Comparison of ENCODE assay signal across 1 cellular context in the genomic region with DNA sequence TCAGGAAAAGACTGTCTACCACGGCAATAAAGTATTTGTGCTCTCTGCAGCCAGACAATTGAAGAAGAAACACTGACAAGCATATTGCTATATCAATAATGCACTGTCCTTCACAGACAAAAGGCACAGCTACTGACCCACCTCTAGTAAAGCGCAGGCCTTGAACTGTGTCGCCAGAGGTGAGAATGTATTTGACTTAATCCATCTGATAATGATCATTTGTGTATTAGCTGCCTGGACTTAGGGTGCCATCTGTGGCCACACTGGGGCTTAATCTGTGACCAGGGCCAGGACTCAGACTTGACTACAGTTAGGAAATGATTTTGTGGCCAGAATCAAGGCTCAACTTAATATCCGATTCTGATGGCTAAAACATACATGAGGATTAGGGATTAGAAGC.
A peak's percentile ranks its signal among the peaks of the same experiment; 100 is the strongest.
TF ChIP-seq lines count a peak whose summit lies in the region.

No MANE protein-coding gene starts in this region.

TF ChIP-seq in HepG2, 621 proteins besides CTCF, POLR2A, EP300 and RAD21 (continued from another document):
- TF ChIP-seq, protein P1, sequence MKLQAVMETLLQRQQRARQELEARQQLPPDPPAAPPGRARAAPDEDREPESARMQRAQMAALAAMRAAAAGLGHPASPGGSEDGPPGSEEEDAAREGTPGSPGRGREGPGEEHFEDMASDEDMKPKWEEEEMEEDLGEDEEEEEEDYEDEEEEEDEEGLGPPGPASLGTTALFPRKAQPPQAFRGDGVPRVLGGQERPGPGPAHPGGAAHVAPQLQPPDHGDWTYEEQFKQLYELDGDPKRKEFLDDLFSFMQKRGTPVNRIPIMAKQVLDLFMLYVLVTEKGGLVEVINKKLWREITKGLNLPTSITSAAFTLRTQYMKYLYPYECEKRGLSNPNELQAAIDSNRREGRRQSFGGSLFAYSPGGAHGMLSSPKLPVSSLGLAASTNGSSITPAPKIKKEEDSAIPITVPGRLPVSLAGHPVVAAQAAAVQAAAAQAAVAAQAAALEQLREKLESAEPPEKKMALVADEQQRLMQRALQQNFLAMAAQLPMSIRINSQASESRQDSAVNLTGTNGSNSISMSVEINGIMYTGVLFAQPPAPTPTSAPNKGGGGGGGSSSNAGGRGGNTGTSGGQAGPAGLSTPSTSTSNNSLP (IDR thresholded peaks at IDR 0.05; ENCODE audit: low read depth, low read length) = peak; percentile 46; the same call in 1 of the 2 replicates
- TF ChIP-seq ZMYM4 (CRISPR knock-in tag; IDR thresholded peaks at IDR 0.05) (peak; percentile 37; the same call in 1 of the 2 replicates), PITX1 (CRISPR knock-in tag; IDR thresholded peaks at IDR 0.05) (peak; percentile 64; the same call in 1 of the 2 replicates), HNF4A (CRISPR knock-in tag; IDR thresholded peaks at IDR 0.05) (peak; percentile 42), STAG1 (CRISPR knock-in tag; IDR thresholded peaks at IDR 0.05) (peak; percentile 47), ZBTB21 (CRISPR knock-in tag; IDR thresholded peaks at IDR 0.05) (no peak), SP1 (IDR thresholded peaks at IDR 0.05) (no peak), SP1 (CRISPR knock-in tag; IDR thresholded peaks at IDR 0.05) (no peak), POGZ (CRISPR knock-in tag; IDR thresholded peaks at IDR 0.05) (0 out of 2 replicates have a peak, but pooled peaks have one; percentile 11)
